In genomic region chr14:55936691-55937090, GRCh38 we compare ENCODE assay signal across 28 cellular contexts.
"Had no signal": no experiment of that assay in that cellular context is flagged by ENCODE, and none has a peak within 500 bp of the region (broad histone marks: within the 10 kb centered on the region; RNA-seq: fewer than 3 reads in every experiment).

No MANE protein-coding gene starts in this region.

- H3K27ac Mint-ChIP-seq: activated B cell treated with CpG ODN at 0.5 μM for 24 hours; activated CD4-positive, alpha-beta T cell treated with anti-CD3 and anti-CD28 coated beads for 36 hours; activated naive CD8-positive, alpha-beta T cell treated with anti-CD3 and anti-CD28 coated beads for 36 hours; immature natural killer cell; mesothelial cell of epicardium; natural killer cell; T-helper 1 cell treated with Interleukin-12 subunit alpha and Interleukin-12 subunit beta and Interleukin-4 antibody, amounts not matched to agents 30 μg/mL and 1 μg/mL, for 36 hours had no signal

- H3K27ac ChIP-seq: body of pancreas, cardiac muscle cell, epithelial cell of prostate, heart left ventricle, left lung, neutrophil, ovary, prostate gland, right atrium auricular region, thyroid gland had no signal

- H3K36me3 Mint-ChIP-seq: activated naive CD8-positive, alpha-beta T cell treated with anti-CD3 and anti-CD28 coated beads for 36 hours; mesothelial cell of epicardium; natural killer cell had no signal

- H3K4me3 Mint-ChIP-seq: activated B cell treated with CpG ODN at 0.5 μM for 24 hours; activated CD4-positive, alpha-beta T cell treated with anti-CD3 and anti-CD28 coated beads for 36 hours; activated naive CD8-positive, alpha-beta T cell treated with anti-CD3 and anti-CD28 coated beads for 36 hours; immature natural killer cell; mesothelial cell of epicardium; natural killer cell; T-helper 1 cell treated with Interleukin-12 subunit alpha and Interleukin-12 subunit beta and Interleukin-4 antibody, amounts not matched to agents 30 μg/mL and 1 μg/mL, for 36 hours had no signal

- H3K4me1 ChIP-seq: left lung, prostate gland, right atrium auricular region had no signal

- H3K27me3 ChIP-seq: body of pancreas, cardiac muscle cell, heart left ventricle, left lung, neutrophil, ovary, right atrium auricular region, thyroid gland had no signal

- H3K4me1 Mint-ChIP-seq: activated B cell treated with CpG ODN at 0.5 μM for 24 hours; activated CD4-positive, alpha-beta T cell treated with anti-CD3 and anti-CD28 coated beads for 36 hours; activated naive CD8-positive, alpha-beta T cell treated with anti-CD3 and anti-CD28 coated beads for 36 hours; immature natural killer cell; mesothelial cell of epicardium had no signal

- DNase-seq: activated B cell treated with CpG ODN at 0.5 μM for 24 hours; activated CD4-positive, alpha-beta T cell treated with anti-CD3 and anti-CD28 coated beads for 36 hours; activated CD4-positive, alpha-beta T cell treated with anti-CD3 and anti-CD28 coated beads, Interleukin-2, amount 50 U/mL, for 4 hours; activated CD8-positive, alpha-beta memory T cell treated with anti-CD3 and anti-CD28 coated beads, Interleukin-2, amount 50 U/mL, for 48 hours; activated naive CD4-positive, alpha-beta T cell treated with Interleukin-2 at 50 U/mL for 16 hours; activated naive CD8-positive, alpha-beta T cell treated with anti-CD3 and anti-CD28 coated beads for 36 hours; activated T-cell treated with anti-CD3 and anti-CD28 coated beads, Interleukin-2, amount 50 U/mL, for 48 hours; amygdala; body of pancreas; cortex of kidney; heart left ventricle; immature natural killer cell; left lung; natural killer cell; ovary; stimulated activated CD4-positive, alpha-beta T cell treated with anti-CD3 and anti-CD28 coated beads, Interleukin-4, amount 100 ng/mL, for 24 hours; stimulated activated naive CD8-positive, alpha-beta T cell treated with anti-CD3 and anti-CD28 coated beads, Interleukin-15, Interleukin-2, amounts not matched to agents 100 U/mL and 50 U/mL, for 24 hours; substantia nigra; T1000; thyroid gland had no signal

- H3K36me3 ChIP-seq: cardiac muscle cell, heart left ventricle, left lung, neutrophil, ovary, prostate gland, right atrium auricular region, thyroid gland had no signal

- H3K9me3 Mint-ChIP-seq: activated naive CD8-positive, alpha-beta T cell treated with anti-CD3 and anti-CD28 coated beads for 36 hours; immature natural killer cell had no signal

- ATAC-seq: activated CD4-positive, alpha-beta T cell treated with anti-CD3 and anti-CD28 coated beads for 36 hours; body of pancreas; heart left ventricle; left lung; natural killer cell; stimulated activated naive CD8-positive, alpha-beta T cell treated with anti-CD3 and anti-CD28 coated beads, Interleukin-15, Interleukin-2, amounts not matched to agents 100 U/mL and 50 U/mL, for 24 hours had no signal

- H3K4me3 ChIP-seq: body of pancreas, cardiac muscle cell, heart left ventricle, left lung, lung, ovary, prostate gland, right atrium auricular region, thyroid gland had no signal

- H3K9me3 ChIP-seq: body of pancreas, neutrophil, ovary, prostate gland, thyroid gland had no signal
